Comparison of ENCODE assay signal across 22 cellular contexts in genomic region chr11:115817844-115818565, GRCh38.
"Had no signal": no experiment of that assay in that cellular context is flagged by ENCODE, and none has a peak within 500 bp of the region (broad histone marks: within the 10 kb centered on the region; RNA-seq: fewer than 3 reads in every experiment).

No MANE protein-coding gene starts in this region.

- H3K9me3 ChIP-seq: colonic mucosa, gastrocnemius medialis, ovary had no signal

- H3K4me2 ChIP-seq: neural progenitor cell had no signal

- ATAC-seq: gastrocnemius medialis; heart right ventricle; left colon; left ventricle myocardium superior; natural killer cell treated with Interleukin-12 subunit alpha and Interleukin-12 subunit beta and Interleukin-15 and Interleukin-18, amount 100 ng/mL, for 72 hours had no signal

- H3K4me3 ChIP-seq: colonic mucosa, gastrocnemius medialis, heart right ventricle, lung, neural progenitor cell, ovary, right atrium auricular region, sigmoid colon, skin epidermis, stomach, thoracic aorta, transverse colon had no signal

- H3K9ac ChIP-seq: neural progenitor cell had no signal

- H3K36me3 ChIP-seq: colonic mucosa, gastrocnemius medialis, heart right ventricle, neural progenitor cell, ovary, right atrium auricular region, sigmoid colon, stomach, thoracic aorta, transverse colon had no signal

- H3K4me3 Mint-ChIP-seq: natural killer cell treated with Interleukin-12 subunit alpha and Interleukin-12 subunit beta and Interleukin-15 and Interleukin-18, amount 100 ng/mL, for 72 hours; neural progenitor cell had no signal

- H3K27ac ChIP-seq: colonic mucosa, gastrocnemius medialis, heart right ventricle, neural progenitor cell, ovary, right atrium auricular region, sigmoid colon, skin epidermis, stomach, thoracic aorta, transverse colon had no signal

- H3K27me3 ChIP-seq: colonic mucosa, gastrocnemius medialis, neural progenitor cell, ovary, right atrium auricular region, sigmoid colon, stomach, transverse colon had no signal

- H2AFZ ChIP-seq: neural progenitor cell had no signal

- H3K4me1 ChIP-seq: colonic mucosa, gastrocnemius medialis, heart right ventricle, right atrium auricular region, stomach, transverse colon had no signal

- H3K36me3 Mint-ChIP-seq: natural killer cell treated with Interleukin-12 subunit alpha and Interleukin-12 subunit beta and Interleukin-15 and Interleukin-18, amount 100 ng/mL, for 72 hours had no signal

- DNase-seq: colonic mucosa; dermis blood vessel endothelial cell; gastrocnemius medialis; heart right ventricle; hypothalamus; left colon; left ventricle myocardium superior; midbrain; nucleus accumbens; ovary; sigmoid colon; stimulated activated naive CD4-positive, alpha-beta T cell; stomach; substantia nigra; transverse colon had no signal

- FAIRE-seq: endothelial cell of umbilical vein had no signal

- H3K27ac Mint-ChIP-seq: natural killer cell treated with Interleukin-12 subunit alpha and Interleukin-12 subunit beta and Interleukin-15 and Interleukin-18, amount 100 ng/mL, for 72 hours; neural progenitor cell had no signal
